In genomic region chr5:150278046-150278760, GRCh38 we compare ENCODE assay signal across 1 cellular context.
A peak's percentile ranks its signal among the peaks of the same experiment; 100 is the strongest.
TF ChIP-seq lines count a peak whose summit lies in the region.

No MANE protein-coding gene starts in this region.

TF ChIP-seq in IMR-90, 13 proteins besides CTCF, POLR2A, EP300 and RAD21:
- TF ChIP-seq CEBPB (IDR thresholded peaks at IDR 0.05; ENCODE audit: low read depth, low read length) (peak; percentile 45; the same call in 1 of the 2 replicates), RFX5 (IDR thresholded peaks at IDR 0.05; ENCODE audit: low read depth, low read length) (no peak)
TF ChIP-seq in IMR-90: peak in this region for 1.
